In the genomic region with DNA sequence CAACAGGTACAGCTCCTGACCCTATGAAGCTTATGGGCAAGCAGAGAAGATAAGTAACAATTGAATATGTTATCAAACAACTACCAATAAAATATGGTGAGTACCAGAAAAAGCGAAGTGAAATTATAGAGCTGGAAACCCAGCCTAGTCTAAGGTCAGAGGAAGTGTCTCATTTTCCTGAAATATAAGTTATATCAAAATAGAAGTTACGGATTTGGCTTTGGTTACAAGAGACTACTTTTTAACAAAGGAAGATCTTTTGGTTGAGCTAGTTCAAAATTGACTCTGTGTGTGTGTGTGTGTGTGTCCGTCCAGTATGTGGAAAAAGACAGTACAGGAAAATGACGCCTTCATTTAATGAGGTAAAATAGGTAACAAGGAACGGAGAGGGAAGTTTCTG, we compare ENCODE assay signal across 19 cellular contexts. TPM values are rescaled to one million over a fixed set of nuclear protein-coding genes. Genes with fewer than 3 reads are reported as not detected.
DNase-seq lines count a peak whose midpoint lies in the region; ATAC-seq and TF ChIP-seq lines count a peak whose summit lies in the region.
"Had no signal": no experiment of that assay in that cellular context is flagged by ENCODE, and none has a peak within 500 bp of the region (broad histone marks: within the 10 kb centered on the region; RNA-seq: fewer than 3 reads in every experiment).

No MANE protein-coding gene starts in this region.

- WGBS in psoas muscle, 3 donors = 68 to 79% (median 79%) methylated on average over 5 of the region's 5 CpGs

- H3K4me3 ChIP-seq in psoas muscle = no peak overlapping the region

- no peaks in the 10 kb centered on the region for H3K36me3 ChIP-seq in psoas muscle (ENCODE audit: insufficient read depth in 1 of 2, low read depth in 1 of 2)

- H3K27ac ChIP-seq in psoas muscle = peak overlapping the region; percentile 1
- H3K27ac ChIP-seq: parathyroid adenoma had no signal

- H3K9me3 ChIP-seq in psoas muscle = no peaks in the 10 kb centered on the region

- no peaks in the 10 kb centered on the region for H3K27me3 ChIP-seq in psoas muscle (ENCODE audit: insufficient read depth in 3 of 3, low read length in 2 of 3)

- DNase-seq in SIG-M5 treated with dmso at 0.1 percent for 504 hours (lab: John Stamatoyannopoulos, UW; ENCODE audit: unreplicated experiment) = peak; percentile 63
- no peak for DNase-seq in SIG-M5 (lab: John Stamatoyannopoulos, UW)
- DNase-seq in MV-4-11 (lab: John Stamatoyannopoulos, UW) = peak; percentile 86
- DNase-seq in glomerular endothelial cell (ENCODE audit: extremely low read depth, low read depth, low spot score) = peak; percentile 33
- no peak for DNase-seq in psoas muscle
- DNase-seq in HuH-7 (ENCODE audit: low spot score) = no peak
- no peak for DNase-seq in A172 (ENCODE audit: low spot score)
- DNase-seq: 8988T; activated CD4-positive, alpha-beta T cell treated with anti-CD3 and anti-CD28 coated beads for 4 hours; activated T-cell treated with anti-CD3 and anti-CD28 coated beads, Interleukin-2, amount 50 U/mL, for 48 hours; cortex of kidney; DMS53; GOT3; midbrain; MM.1S; NCI-H524 treated with DMSO at 0.1 percent for 48 hours; nephron progenitor cell had no signal

- H3K4me1 ChIP-seq in psoas muscle = no peaks in the 10 kb centered on the region
- H3K4me1 ChIP-seq: parathyroid adenoma had no signal

- ATAC-seq in psoas muscle (no peak), GM19463 (IDR thresholded peaks at IDR 0.05; ENCODE audit: unreplicated experiment) (no peak)

- TF ChIP-seq CTCF in psoas muscle (IDR thresholded peaks at IDR 0.05) = no peak

- intact Hi-C loops in psoas muscle (cut with DNase I) = no loop called here

RNA-seq across cellular contexts. Expression of a gene that starts 8.9 kb away (rescaled TPM):
- total RNA-seq in glomerular endothelial cell (9.3 and 16.0 TPM in 2 replicates), psoas muscle (1 to 10 TPM; 1.4 to 2.8 (median 1.7) TPM)
- polyA plus RNA-seq in psoas muscle = 1 to 10 TPM; 1.2 to 4.6 (median 1.4) TPM
- total RNA-seq in A172 (2014; rRNA removed; shearing (Covaris generic)) = 0.86 and 0.88 TPM in 2 replicates

Comparison
In these comparisons a context has a peak if more than half of its experiments do, and no peak if none do; other contexts are left out.
1. DNase-seq: peak in SIG-M5 treated with dmso at 0.1 percent for 504 hours (single experiment), MV-4-11 (single experiment) and glomerular endothelial cell (single experiment); none in SIG-M5 (single experiment), psoas muscle (0 of 2), HuH-7 (single experiment) and A172 (single experiment).